ENCODE assay signal across 8 cellular contexts in the genomic region with DNA sequence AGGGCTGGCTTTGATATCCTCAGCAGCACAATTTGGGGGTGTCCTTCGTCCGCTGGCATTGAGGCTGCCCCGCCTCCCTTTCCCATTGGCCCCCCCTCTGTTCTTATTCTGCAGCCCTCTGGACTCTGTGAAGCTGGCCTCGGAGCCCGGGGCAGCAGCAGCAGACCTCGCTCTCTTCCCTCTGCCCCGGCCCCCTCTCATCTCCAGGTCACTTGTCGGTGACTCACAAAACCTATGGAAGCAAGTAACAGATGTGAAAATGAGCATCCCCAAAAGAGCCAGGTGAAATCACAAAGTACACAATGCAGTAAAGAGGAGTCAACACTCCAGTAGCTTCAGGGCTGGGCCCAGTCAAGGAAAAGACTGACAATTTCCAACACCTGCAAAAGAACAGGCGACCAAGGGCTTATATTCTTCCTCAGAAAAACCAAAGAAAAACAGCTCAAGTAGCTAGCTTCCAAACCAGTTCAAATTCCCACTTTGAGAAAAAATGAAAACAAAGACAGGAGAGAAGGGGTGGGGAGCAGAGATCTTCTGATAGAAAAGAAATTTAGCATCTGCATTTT.
DNase-seq lines count a peak whose midpoint lies in the region; ATAC-seq and TF ChIP-seq lines count a peak whose summit lies in the region.

No MANE protein-coding gene starts in this region.

- no peaks in the 10 kb centered on the region; the same call in 1 of the 2 replicates for H3K27me3 Mint-ChIP-seq in HFFc6 (ENCODE audit: insufficient read depth)
- peaks cover 34% of the 10 kb centered on the region for H3K27me3 Mint-ChIP-seq in CD4-positive, alpha-beta T cell

- H3K27me3 ChIP-seq in PC-3 (ENCODE audit: low read length) (no peaks in the 10 kb centered on the region), esophagus squamous epithelium (no peaks in the 10 kb centered on the region), psoas muscle (ENCODE audit: insufficient read depth in 3 of 3, low read length in 2 of 3) (no peaks in the 10 kb centered on the region), vagina (no peaks in the 10 kb centered on the region)
- H3K27me3 ChIP-seq in CD4-positive, alpha-beta T cell (ENCODE audit: control insufficient read depth, insufficient read depth, low read length), result peaks cover 48% of the 10 kb centered on the region

- H3K4me2 ChIP-seq in PC-3 (ENCODE audit: low read length), result peak overlapping the region; percentile 90

- intact Hi-C loops in PC-3 (cut with micrococcal nuclease), result no loop called here
- intact Hi-C loops in esophagus squamous epithelium (cut with DNase I), result no loop called here
- intact Hi-C loops in psoas muscle (cut with DNase I), result no loop called here
- intact Hi-C loops in CD4-positive, alpha-beta T cell (cut with DNase I, micrococcal nuclease), result no loop called here
- intact Hi-C loops in vagina (cut with DNase I), result no loop called here

- H3K27ac Mint-ChIP-seq in HFFc6, result peak overlapping the region; percentile 79
- H3K27ac Mint-ChIP-seq in CD4-positive, alpha-beta T cell, result no peak overlapping the region

- peak overlapping the region; percentile 86 for H3K4me3 Mint-ChIP-seq in HFFc6
- H3K4me3 Mint-ChIP-seq in CD4-positive, alpha-beta T cell, result no peak overlapping the region

- ATAC-seq in PC-3, result no peak
- ATAC-seq in psoas muscle, result no peak
- ATAC-seq in CD4-positive, alpha-beta T cell (ENCODE audit: poor library complexity), result no peak

- no peaks in the 10 kb centered on the region for H3K36me3 ChIP-seq in PC-3 (ENCODE audit: low read depth, low read length)
- H3K36me3 ChIP-seq in esophagus squamous epithelium, result peaks cover 0 to 27% (median 0%) of the 10 kb centered on the region in 3 donors
- peaks cover 0 to 19% of the 10 kb centered on the region in 2 donors for H3K36me3 ChIP-seq in psoas muscle (ENCODE audit: insufficient read depth in 1 of 2, low read depth in 1 of 2)
- H3K36me3 ChIP-seq in vagina, result no peaks in the 10 kb centered on the region

- CTCF ChIA-PET in PC-3 (lab: Charles Lee), result no interaction called here
- CTCF ChIA-PET in CD4-positive, alpha-beta T cell (lab: Charles Lee), result no interaction called here

- DNase-seq in HFFc6 (no peak), PC-3 (no peak), esophagus squamous epithelium (lab: John Stamatoyannopoulos, UW) (no peak), psoas muscle (no peak), KG1 (lab: John Stamatoyannopoulos, UW) (no peak), vagina (ENCODE audit: extremely low spot score in 2 of 2) (no peak)
- DNase-seq in CD4-positive, alpha-beta T cell, result no peak
- DNase-seq in activated CD8-positive, alpha-beta memory T cell treated with anti-CD3 and anti-CD28 coated beads, Interleukin-2, amount 50 U/mL, for 48 hours, result no peak

- H3K36me3 Mint-ChIP-seq in HFFc6 (ENCODE audit: low read depth), result peaks cover 7% of the 10 kb centered on the region; the same call in 1 of the 2 replicates
- H3K36me3 Mint-ChIP-seq in CD4-positive, alpha-beta T cell (ENCODE audit: low read depth), result peaks cover 5% of the 10 kb centered on the region

- no peak overlapping the region for H3K9ac ChIP-seq in PC-3 (ENCODE audit: low read length)

- peaks cover 32% of the 10 kb centered on the region for H3K4me1 ChIP-seq in PC-3 (ENCODE audit: insufficient read depth, low read length)
- H3K4me1 ChIP-seq in esophagus squamous epithelium, result peaks cover 5 to 47% (median 27%) of the 10 kb centered on the region in 3 donors
- peaks cover 23% of the 10 kb centered on the region for H3K4me1 ChIP-seq in psoas muscle
- peaks cover 31% of the 10 kb centered on the region for H3K4me1 ChIP-seq in vagina

- H2AFZ ChIP-seq in PC-3 (ENCODE audit: low read length), result no peak overlapping the region

- no peak overlapping the region for H3K4me3 ChIP-seq in PC-3 (ENCODE audit: low read length)
- no peak overlapping the region for H3K4me3 ChIP-seq in esophagus squamous epithelium
- peak overlapping the region; percentile 23 for H3K4me3 ChIP-seq in psoas muscle
- no peak overlapping the region for H3K4me3 ChIP-seq in vagina

- H3K27ac ChIP-seq in PC-3 (ENCODE audit: low read length) (0 out of 2 replicates have a peak overlapping the region, but pooled peaks have one; percentile 10), esophagus squamous epithelium (peak overlapping the region in 3 of 4 donors; percentile 18 to 85 (median 55)), psoas muscle (peak overlapping the region; percentile 81), vagina (no peak overlapping the region)
- no peak overlapping the region for H3K27ac ChIP-seq in CD4-positive, alpha-beta T cell (ENCODE audit: low read depth, low read length)

- TF ChIP-seq POLR2A in esophagus squamous epithelium (IDR thresholded peaks at IDR 0.05) (no peak), vagina (IDR thresholded peaks at IDR 0.05) (no peak)

- no peaks in the 10 kb centered on the region for H3K79me2 ChIP-seq in PC-3 (ENCODE audit: low read length)

- POLR2A ChIA-PET in PC-3 (lab: Charles Lee; ENCODE audit: unreplicated experiment), result no interaction called here
- POLR2A ChIA-PET in CD4-positive, alpha-beta T cell (lab: Charles Lee), result no interaction called here

- no peaks in the 10 kb centered on the region for H3K9me3 Mint-ChIP-seq in HFFc6
- H3K9me3 Mint-ChIP-seq in CD4-positive, alpha-beta T cell, result no peaks in the 10 kb centered on the region

- TF ChIP-seq CTCF in HFFc6 (IDR thresholded peaks at IDR 0.05) (no peak), PC-3 (conservative IDR thresholded peaks at IDR 0.05; ENCODE audit: low read depth, low read length) (no peak), esophagus squamous epithelium (IDR thresholded peaks at IDR 0.05) (no peak), psoas muscle (IDR thresholded peaks at IDR 0.05) (no peak), vagina (IDR thresholded peaks at IDR 0.05) (no peak)
- TF ChIP-seq CTCF in CD4-positive, alpha-beta T cell (IDR thresholded peaks at IDR 0.05), result no peak

- no TSS peak for BruUV-seq in PC-3 (replicated peaks; lab: Mats Ljungman, UMichigan)

- H3K4me1 Mint-ChIP-seq in HFFc6 (ENCODE audit: low read depth), result peaks cover 66% of the 10 kb centered on the region
- H3K4me1 Mint-ChIP-seq in CD4-positive, alpha-beta T cell (ENCODE audit: low read depth), result peaks cover 39% of the 10 kb centered on the region

- H4K20me1 ChIP-seq in PC-3 (ENCODE audit: low read length), result no peaks in the 10 kb centered on the region

- WGBS in esophagus squamous epithelium, 2 donors, result 81 to 90% methylated on average over 3 to 9 of the region's 9 CpGs
- 76 to 83% (median 80%) methylated on average over 9 of the region's 9 CpGs for WGBS in psoas muscle, 3 donors

- H3K9me2 ChIP-seq in PC-3 (replicated peaks; ENCODE audit: low read length), result no peaks in the 10 kb centered on the region

- H3K9me3 ChIP-seq in PC-3 (ENCODE audit: low read length) (no peaks in the 10 kb centered on the region), esophagus squamous epithelium (no peaks in the 10 kb centered on the region), psoas muscle (no peaks in the 10 kb centered on the region), vagina (no peaks in the 10 kb centered on the region)
- H3K9me3 ChIP-seq in CD4-positive, alpha-beta T cell (ENCODE audit: control insufficient read depth, low read length), result no peaks in the 10 kb centered on the region

- H3F3A ChIP-seq in PC-3 (ENCODE audit: low read length, unreplicated experiment), result no peaks in the 10 kb centered on the region

Comparison
In these comparisons a context has a peak if more than half of its experiments do, and no peak if none do; other contexts are left out.
1. H3K27ac ChIP-seq: peak in PC-3 (single experiment), esophagus squamous epithelium (3 of 4) and psoas muscle (single experiment); none in CD4-positive, alpha-beta T cell (single experiment) and vagina (single experiment).